ENCODE assay signal across 8 cellular contexts in genomic region chr22:27718186-27719032, GRCh38.
DNase-seq lines count a peak whose midpoint lies in the region; ATAC-seq and TF ChIP-seq lines count a peak whose summit lies in the region.

No MANE protein-coding gene starts in this region.

- DNase-seq in AG08395 (ENCODE audit: low spot score) (peak; percentile 99), NB4 (ENCODE audit: low read depth) (peak; percentile 32), epithelial cell of esophagus (ENCODE audit: low read depth) (peak; percentile 98), mucosa of gallbladder (ENCODE audit: low spot score) (peak; percentile 80), NCI-H187 (lab: John Stamatoyannopoulos, UW) (no peak)

- no peak for TF ChIP-seq CTCF in NB4 (IDR thresholded peaks at IDR 0.05; ENCODE audit: low read depth, low read length)
- TF ChIP-seq CTCF in epithelial cell of esophagus (IDR thresholded peaks at IDR 0.05; ENCODE audit: insufficient read depth, low read depth, low read length, missing control alignments): no peak

- ATAC-seq in HG02870 (IDR thresholded peaks at IDR 0.05; ENCODE audit: unreplicated experiment) (no peak), HG02973 (IDR thresholded peaks at IDR 0.05; ENCODE audit: unreplicated experiment) (no peak), HG02938 (IDR thresholded peaks at IDR 0.05; ENCODE audit: unreplicated experiment) (no peak)

- no peak for TF ChIP-seq POLR2A in NB4 (IDR thresholded peaks at IDR 0.05; ENCODE audit: extremely low read depth, insufficient read length)

- H3K4me3 ChIP-seq in NB4 (ENCODE audit: low read depth, low read length) (no peak overlapping the region), epithelial cell of esophagus (ENCODE audit: low read length) (no peak overlapping the region)

Comparison
In these comparisons a context has a peak if more than half of its experiments do, and no peak if none do; other contexts are left out.
1. DNase-seq: peak in AG08395 (single experiment), NB4 (single experiment), epithelial cell of esophagus (single experiment) and mucosa of gallbladder (single experiment); none in NCI-H187 (0 of 2).